Comparison of ENCODE assay signal across 23 cellular contexts in the genomic region with DNA sequence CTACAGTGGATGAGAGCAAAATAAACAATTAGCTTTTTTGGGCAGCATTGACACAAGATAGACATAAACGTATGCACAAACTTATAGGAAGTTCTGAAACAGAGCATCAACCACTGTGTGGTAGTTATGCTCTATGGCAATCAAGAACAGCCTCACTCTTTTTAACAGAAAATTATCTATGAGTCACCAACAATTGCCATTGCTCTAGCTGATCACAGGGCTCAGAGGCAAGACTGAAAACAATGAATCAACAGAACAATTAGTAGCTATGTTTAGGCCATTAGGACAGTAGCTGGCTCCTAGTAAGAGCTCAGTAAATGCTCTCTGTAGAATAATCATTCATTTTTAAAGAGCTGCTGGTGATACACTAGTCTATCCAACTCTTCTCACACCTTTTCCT. TPM values are rescaled to one million over a fixed set of nuclear protein-coding genes. Genes with fewer than 3 reads are reported as not detected.
DNase-seq lines count a peak whose midpoint lies in the region; ATAC-seq, FAIRE-seq and TF ChIP-seq lines count a peak whose summit lies in the region.
"Had no signal": no experiment of that assay in that cellular context is flagged by ENCODE, and none has a peak within 500 bp of the region (broad histone marks: within the 10 kb centered on the region; RNA-seq: fewer than 3 reads in every experiment).

No MANE protein-coding gene starts in this region.

- DNase-seq in GM19239 (ENCODE audit: insufficient read length, low spot score) (no peak), PC-3 (peak; percentile 16), myocyte (ENCODE audit: low read depth) (peak; percentile 8), NCI-H1048 (lab: John Stamatoyannopoulos, UW) (no peak)
- DNase-seq in effector CD4-positive, alpha-beta T cell: no peak
- DNase-seq: activated CD4-positive, alpha-beta T cell treated with anti-CD3 and anti-CD28 coated beads, Interleukin-2, amount 50 U/mL, for 48 hours; activated naive CD4-positive, alpha-beta T cell; activated T-cell treated with anti-CD3 and anti-CD28 coated beads, Interleukin-2, amount 50 U/mL, for 1 hour; AML-193; COR-L47; endodermal cell; heart left ventricle; left ventricle myocardium inferior; mucosa of descending colon; NCI-H1436; NCI-H524; SHP77; T-helper 1 cell; WERI-Rb-1 had no signal

- no peak overlapping the region for H3K9ac ChIP-seq in PC-3 (ENCODE audit: low read length)

- H3K9me3 ChIP-seq in PC-3 (ENCODE audit: low read length): no peaks in the 10 kb centered on the region
- H3K9me3 ChIP-seq: heart left ventricle, left ventricle myocardium inferior, mucosa of descending colon had no signal

- no peak overlapping the region for H2AFZ ChIP-seq in PC-3 (ENCODE audit: low read length)

- POLR2A ChIA-PET in PC-3 (lab: Charles Lee; ENCODE audit: unreplicated experiment): no interaction called here

- BruUV-seq in PC-3 (replicated peaks; lab: Mats Ljungman, UMichigan): no TSS peak

- peaks cover 32% of the 10 kb centered on the region for H3K4me1 ChIP-seq in PC-3 (ENCODE audit: insufficient read depth, low read length)

- CTCF ChIA-PET in PC-3 (lab: Charles Lee): no interaction called here

- H3K4me3 ChIP-seq in PC-3 (ENCODE audit: low read length): no peak overlapping the region
- H3K4me3 ChIP-seq: heart left ventricle, left ventricle myocardium inferior, mucosa of descending colon had no signal

- peak; percentile 47 for FAIRE-seq in GM19239 (lab: Jason Lieb, UNC)
- FAIRE-seq: GM18507 had no signal

- no peaks in the 10 kb centered on the region for H4K20me1 ChIP-seq in PC-3 (ENCODE audit: low read length)

- no peak for ATAC-seq in PC-3
- ATAC-seq in HG03045 (IDR thresholded peaks at IDR 0.05; ENCODE audit: unreplicated experiment): no peak
- ATAC-seq in HG02588 (IDR thresholded peaks at IDR 0.05; ENCODE audit: unreplicated experiment): no peak
- ATAC-seq: heart left ventricle, mucosa of descending colon had no signal

- no peak overlapping the region for H3K27ac ChIP-seq in PC-3 (ENCODE audit: low read length)
- peak overlapping the region; percentile 13 for H3K27ac ChIP-seq in cingulate gyrus (ENCODE audit: low read depth, low read length)
- H3K27ac ChIP-seq: heart left ventricle, left ventricle myocardium inferior, WERI-Rb-1 had no signal

- no peaks in the 10 kb centered on the region for H3K9me2 ChIP-seq in PC-3 (replicated peaks; ENCODE audit: low read length)

- no peak overlapping the region for H3K4me2 ChIP-seq in PC-3 (ENCODE audit: low read length)

- H3K36me3 ChIP-seq in PC-3 (ENCODE audit: low read depth, low read length): no peaks in the 10 kb centered on the region
- H3K36me3 ChIP-seq: heart left ventricle, left ventricle myocardium inferior, WERI-Rb-1 had no signal

- no peak for TF ChIP-seq CTCF in PC-3 (conservative IDR thresholded peaks at IDR 0.05; ENCODE audit: low read depth, low read length)

- no peaks in the 10 kb centered on the region for H3K79me2 ChIP-seq in PC-3 (ENCODE audit: low read length)

- no peaks in the 10 kb centered on the region for H3K27me3 ChIP-seq in PC-3 (ENCODE audit: low read length)
- H3K27me3 ChIP-seq: heart left ventricle had no signal

- no peaks in the 10 kb centered on the region for H3F3A ChIP-seq in PC-3 (ENCODE audit: low read length, unreplicated experiment)

- intact Hi-C loops in PC-3 (cut with micrococcal nuclease): no loop called here

RNA-seq across cellular contexts. Expression of a gene that starts 34.9 kb away (rescaled TPM):
- total RNA-seq in PC-3 (2014; rRNA removed) (53.0 and 59.3 TPM in 2 replicates), myocyte (179 and 182 TPM in 2 replicates)
- polyA plus RNA-seq in myocyte (2012): 120 TPM

Comparison
In these comparisons a context has a peak if more than half of its experiments do, and no peak if none do; other contexts are left out.
1. DNase-seq: peak in PC-3 (single experiment) and myocyte (single experiment); none in GM19239 (single experiment), NCI-H1048 (single experiment) and effector CD4-positive, alpha-beta T cell (single experiment).